In genomic region chr16:86007524-86007923, GRCh38 we compare ENCODE assay signal across 18 cellular contexts.
A peak's percentile ranks its signal among the peaks of the same experiment; 100 is the strongest.
DNase-seq lines count a peak whose midpoint lies in the region; ATAC-seq and TF ChIP-seq lines count a peak whose summit lies in the region.
"Had no signal": no experiment of that assay in that cellular context is flagged by ENCODE, and none has a peak within 500 bp of the region (broad histone marks: within the 10 kb centered on the region; RNA-seq: fewer than 3 reads in every experiment).

No MANE protein-coding gene starts in this region.

- no peak for TF ChIP-seq CTCF in esophagus muscularis mucosa (IDR thresholded peaks at IDR 0.05)

- TF ChIP-seq EP300 in esophagus muscularis mucosa (IDR thresholded peaks at IDR 0.05) = no peak

- POLR2A ChIA-PET in activated CD4-positive, alpha-beta T cell treated with anti-CD3 and anti-CD28 coated beads for 36 hours (lab: Charles Lee) = no interaction called here
- POLR2A ChIA-PET in activated CD4-positive, alpha-beta T cell treated with anti-CD3 and anti-CD28 coated beads, Interleukin-2, amount 10 ng/mL, durations not matched to agents 7 days and 5 days (lab: Charles Lee) = no interaction called here
- POLR2A ChIA-PET in CD4-positive, alpha-beta memory T cell (lab: Charles Lee; ENCODE audit: partially characterized antibody) = no interaction called here

- H3K27ac Mint-ChIP-seq in activated CD4-positive, alpha-beta T cell treated with anti-CD3 and anti-CD28 coated beads for 36 hours = peak overlapping the region; percentile 38
- no peak overlapping the region for H3K27ac Mint-ChIP-seq in activated CD4-positive, alpha-beta T cell treated with anti-CD3 and anti-CD28 coated beads, Interleukin-2, amount 10 ng/mL, durations not matched to agents 7 days and 5 days
- peak overlapping the region in 2 of 7 donors; percentile 4 to 65 for H3K27ac Mint-ChIP-seq in CD4-positive, alpha-beta memory T cell
- H3K27ac Mint-ChIP-seq in T-helper 2 cell treated with Interferon-gamma antibody and Interleukin-4, amounts not matched to agents 5 μg/mL and 100 μg/mL, for 36 hours = no peak overlapping the region

- peaks cover 4% of the 10 kb centered on the region for H3K27me3 Mint-ChIP-seq in activated CD4-positive, alpha-beta T cell treated with anti-CD3 and anti-CD28 coated beads for 36 hours
- peaks cover 7% of the 10 kb centered on the region for H3K27me3 Mint-ChIP-seq in activated CD4-positive, alpha-beta T cell treated with anti-CD3 and anti-CD28 coated beads, Interleukin-2, amount 10 ng/mL, durations not matched to agents 7 days and 5 days
- no peaks in the 10 kb centered on the region for H3K27me3 Mint-ChIP-seq in CD4-positive, alpha-beta memory T cell
- H3K27me3 Mint-ChIP-seq in T-helper 2 cell treated with Interferon-gamma antibody and Interleukin-4, amounts not matched to agents 5 μg/mL and 100 μg/mL, for 36 hours (ENCODE audit: low read depth) = peaks cover 10% of the 10 kb centered on the region

- CTCF ChIA-PET in activated CD4-positive, alpha-beta T cell treated with anti-CD3 and anti-CD28 coated beads for 36 hours (lab: Charles Lee) = no interaction called here
- CTCF ChIA-PET in activated CD4-positive, alpha-beta T cell treated with anti-CD3 and anti-CD28 coated beads, Interleukin-2, amount 10 ng/mL, durations not matched to agents 7 days and 5 days (lab: Charles Lee) = no interaction called here
- CTCF ChIA-PET in CD4-positive, alpha-beta memory T cell (lab: Charles Lee; ENCODE audit: partially characterized antibody) = interaction anchor here (11.4 kb wide), 1 partner anchor 186 kb away, joined by 162 read pairs; no protein-coding TSS in a partner anchor

- ATAC-seq in activated CD4-positive, alpha-beta T cell treated with anti-CD3 and anti-CD28 coated beads for 36 hours = peak; percentile 81
- ATAC-seq: HCT116 had no signal

- H3K27ac ChIP-seq in CD4-positive, alpha-beta memory T cell (ENCODE audit: low read depth, low read length) = no peak overlapping the region
- no peak overlapping the region for H3K27ac ChIP-seq in esophagus muscularis mucosa (replicated peaks in 1 of 4)
- H3K27ac ChIP-seq: BLaER1 treated with 17β-estradiol and CSF1 and Interleukin-3, amounts not matched to agents 10 nM and 100 nM; GM23248; Peyer's patch had no signal

- H3K4me1 ChIP-seq in CD4-positive, alpha-beta memory T cell (ENCODE audit: insufficient read depth, low read length) = peaks cover 16% of the 10 kb centered on the region
- H3K4me1 ChIP-seq in esophagus muscularis mucosa = no peaks in the 10 kb centered on the region

- no peaks in the 10 kb centered on the region for H3K36me3 ChIP-seq in CD4-positive, alpha-beta memory T cell (ENCODE audit: insufficient read depth, low read length)
- no peaks in the 10 kb centered on the region for H3K36me3 ChIP-seq in esophagus muscularis mucosa
- H3K36me3 ChIP-seq: BLaER1 treated with 17β-estradiol and CSF1 and Interleukin-3, amounts not matched to agents 10 nM and 100 nM; Peyer's patch had no signal

- H3K27me3 ChIP-seq in CD4-positive, alpha-beta memory T cell (ENCODE audit: insufficient read depth, low read length) = peaks cover 3% of the 10 kb centered on the region
- H3K27me3 ChIP-seq in esophagus muscularis mucosa = peaks cover 0 to 8% (median 0%) of the 10 kb centered on the region in 4 donors
- H3K27me3 ChIP-seq: BLaER1 treated with 17β-estradiol and CSF1 and Interleukin-3, amounts not matched to agents 10 nM and 100 nM; Peyer's patch had no signal

- DNase-seq in activated CD4-positive, alpha-beta T cell treated with anti-CD3 and anti-CD28 coated beads for 36 hours = no peak
- no peak for DNase-seq in activated CD4-positive, alpha-beta T cell treated with anti-CD3 and anti-CD28 coated beads, Interleukin-2, amount 10 ng/mL, durations not matched to agents 7 days and 5 days
- peak in 3 of 5 donors; percentile 16 to 45 (median 42) for DNase-seq in CD4-positive, alpha-beta memory T cell
- DNase-seq in T-helper 2 cell treated with Interferon-gamma antibody and Interleukin-4, amounts not matched to agents 5 μg/mL and 100 μg/mL, for 36 hours (ENCODE audit: low spot score) = no peak
- DNase-seq in central memory CD4-positive, alpha-beta T cell = peak; percentile 30
- DNase-seq in NCI-H526 (lab: John Stamatoyannopoulos, UW) = no peak
- DNase-seq in esophagus muscularis mucosa (ENCODE audit: extremely low spot score) = no peak
- DNase-seq in OCI-M2 (lab: John Stamatoyannopoulos, UW; ENCODE audit: unreplicated experiment) = no peak
- DNase-seq: EL, GM23248, IMR-90, Kasumi-1, NCI-H1105 treated with DMSO at 0.1 percent for 48 hours, NCI-H187, Peyer's patch, Right ventricle myocardium superior had no signal

- no peaks in the 10 kb centered on the region for H3K9me3 ChIP-seq in CD4-positive, alpha-beta memory T cell (ENCODE audit: control insufficient read depth in 1 of 2, low read length in 2 of 2)
- no peaks in the 10 kb centered on the region for H3K9me3 ChIP-seq in esophagus muscularis mucosa
- H3K9me3 ChIP-seq: Peyer's patch had no signal

- H3K9me3 Mint-ChIP-seq in activated CD4-positive, alpha-beta T cell treated with anti-CD3 and anti-CD28 coated beads for 36 hours (ENCODE audit: low read depth) = no peaks in the 10 kb centered on the region
- no peaks in the 10 kb centered on the region for H3K9me3 Mint-ChIP-seq in activated CD4-positive, alpha-beta T cell treated with anti-CD3 and anti-CD28 coated beads, Interleukin-2, amount 10 ng/mL, durations not matched to agents 7 days and 5 days
- H3K9me3 Mint-ChIP-seq in CD4-positive, alpha-beta memory T cell = peaks cover 0 to 2% (median 0%) of the 10 kb centered on the region in 8 donors
- H3K9me3 Mint-ChIP-seq in T-helper 2 cell treated with Interferon-gamma antibody and Interleukin-4, amounts not matched to agents 5 μg/mL and 100 μg/mL, for 36 hours = no peaks in the 10 kb centered on the region

- H3K36me3 Mint-ChIP-seq in activated CD4-positive, alpha-beta T cell treated with anti-CD3 and anti-CD28 coated beads for 36 hours (ENCODE audit: low read depth) = no peaks in the 10 kb centered on the region
- H3K36me3 Mint-ChIP-seq in activated CD4-positive, alpha-beta T cell treated with anti-CD3 and anti-CD28 coated beads, Interleukin-2, amount 10 ng/mL, durations not matched to agents 7 days and 5 days (ENCODE audit: low read depth) = no peaks in the 10 kb centered on the region
- no peaks in the 10 kb centered on the region for H3K36me3 Mint-ChIP-seq in CD4-positive, alpha-beta memory T cell
- H3K36me3 Mint-ChIP-seq in T-helper 2 cell treated with Interferon-gamma antibody and Interleukin-4, amounts not matched to agents 5 μg/mL and 100 μg/mL, for 36 hours (ENCODE audit: low read depth) = no peaks in the 10 kb centered on the region

- H3K4me1 Mint-ChIP-seq in activated CD4-positive, alpha-beta T cell treated with anti-CD3 and anti-CD28 coated beads for 36 hours = peaks cover 29% of the 10 kb centered on the region
- H3K4me1 Mint-ChIP-seq in activated CD4-positive, alpha-beta T cell treated with anti-CD3 and anti-CD28 coated beads, Interleukin-2, amount 10 ng/mL, durations not matched to agents 7 days and 5 days = peaks cover 17% of the 10 kb centered on the region
- H3K4me1 Mint-ChIP-seq in CD4-positive, alpha-beta memory T cell = peaks cover 12 to 31% (median 16%) of the 10 kb centered on the region in 4 donors
- H3K4me1 Mint-ChIP-seq in T-helper 2 cell treated with Interferon-gamma antibody and Interleukin-4, amounts not matched to agents 5 μg/mL and 100 μg/mL, for 36 hours (ENCODE audit: low read depth) = peaks cover 10% of the 10 kb centered on the region

- intact Hi-C loops in activated CD4-positive, alpha-beta T cell treated with anti-CD3 and anti-CD28 coated beads for 36 hours (cut with DNase I, micrococcal nuclease) = no loop called here
- intact Hi-C loops in CD4-positive, alpha-beta memory T cell (cut with micrococcal nuclease) = no loop called here
- intact Hi-C loops in esophagus muscularis mucosa (cut with DNase I) = no loop called here

- H3K4me3 Mint-ChIP-seq in activated CD4-positive, alpha-beta T cell treated with anti-CD3 and anti-CD28 coated beads for 36 hours = peak overlapping the region; percentile 31
- no peak overlapping the region for H3K4me3 Mint-ChIP-seq in activated CD4-positive, alpha-beta T cell treated with anti-CD3 and anti-CD28 coated beads, Interleukin-2, amount 10 ng/mL, durations not matched to agents 7 days and 5 days
- peak overlapping the region in 7 of 8 donors; percentile 5 to 71 (median 59) for H3K4me3 Mint-ChIP-seq in CD4-positive, alpha-beta memory T cell
- H3K4me3 Mint-ChIP-seq in T-helper 2 cell treated with Interferon-gamma antibody and Interleukin-4, amounts not matched to agents 5 μg/mL and 100 μg/mL, for 36 hours = peak overlapping the region; percentile 25

- no peak for TF ChIP-seq POLR2A in esophagus muscularis mucosa (IDR thresholded peaks at IDR 0.05; ENCODE audit: low read depth)

- H3K4me3 ChIP-seq in CD4-positive, alpha-beta memory T cell (ENCODE audit: low read length in 2 of 2) = no peak overlapping the region
- no peak overlapping the region for H3K4me3 ChIP-seq in esophagus muscularis mucosa
- H3K4me3 ChIP-seq: BLaER1 treated with 17β-estradiol and CSF1 and Interleukin-3, amounts not matched to agents 10 nM and 100 nM; GM23248; Peyer's patch had no signal

- WGBS in esophagus muscularis mucosa = 83% methylated on average over 3 of the region's 3 CpGs

Comparison
In these comparisons a context has a peak if more than half of its experiments do, and no peak if none do; other contexts are left out.
1. DNase-seq: peak in CD4-positive, alpha-beta memory T cell (3 of 5) and central memory CD4-positive, alpha-beta T cell (single experiment); none in activated CD4-positive, alpha-beta T cell treated with anti-CD3 and anti-CD28 coated beads for 36 hours (single experiment), activated CD4-positive, alpha-beta T cell treated with anti-CD3 and anti-CD28 coated beads, Interleukin-2, amount 10 ng/mL, durations not matched to agents 7 days and 5 days (single experiment), T-helper 2 cell treated with Interferon-gamma antibody and Interleukin-4, amounts not matched to agents 5 μg/mL and 100 μg/mL, for 36 hours (single experiment), NCI-H526 (0 of 2), esophagus muscularis mucosa (single experiment) and OCI-M2 (single experiment).